1 cellular context compared by ENCODE assay signal in genomic region chr16:89093602-89094251, GRCh38.
TF ChIP-seq lines count a peak whose summit lies in the region.

Gene ACSF3, plus strand, starts transcription at chr16:89093852. Its CDS starts 6,830 bp downstream, at chr16:89100682.

TF ChIP-seq in HepG2, 621 proteins besides CTCF, POLR2A, EP300 and RAD21 (continued from another document and continues in another):
- TF ChIP-seq HMGXB3 (CRISPR knock-in tag; IDR thresholded peaks at IDR 0.05; ENCODE audit: borderline replicate concordance) (no peak), CENPT (CRISPR knock-in tag; IDR thresholded peaks at IDR 0.05; ENCODE audit: low read depth) (peak; percentile 96), RNF219 (CRISPR knock-in tag; IDR thresholded peaks at IDR 0.05) (no peak; the same call in 1 of the 2 replicates), TFDP1 (CRISPR knock-in tag; IDR thresholded peaks at IDR 0.05; ENCODE audit: borderline replicate concordance) (peak; percentile 79; the same call in 1 of the 2 replicates), ZNF354B (CRISPR knock-in tag; IDR thresholded peaks at IDR 0.05) (no peak), MAZ (IDR thresholded peaks at IDR 0.05; ENCODE audit: borderline replicate concordance, low read depth, low read length) (peak; percentile 65), MAZ (CRISPR knock-in tag; IDR thresholded peaks at IDR 0.05; ENCODE audit: low read depth) (peak; percentile 90), SP5 (CRISPR knock-in tag; IDR thresholded peaks at IDR 0.05; ENCODE audit: borderline replicate concordance, low read depth) (no peak), BRCA1 (CRISPR knock-in tag; IDR thresholded peaks at IDR 0.05) (no peak), ZNF788 (CRISPR knock-in tag; IDR thresholded peaks at IDR 0.05; ENCODE audit: borderline replicate concordance) (no peak), IRF2 (CRISPR knock-in tag; IDR thresholded peaks at IDR 0.05) (no peak), PAWR (CRISPR knock-in tag; IDR thresholded peaks at IDR 0.05; ENCODE audit: borderline replicate concordance) (no peak), MTERF4 (CRISPR knock-in tag; IDR thresholded peaks at IDR 0.05) (no peak), KLF12 (CRISPR knock-in tag; IDR thresholded peaks at IDR 0.05; ENCODE audit: borderline replicate concordance) (peak; percentile 92; the same call in 1 of the 2 replicates), RNF2 (conservative IDR thresholded peaks at IDR 0.05; ENCODE audit: low read depth) (peak; percentile 77; the same call in 1 of the 2 replicates), TOPORS (CRISPR knock-in tag; IDR thresholded peaks at IDR 0.05) (peak; percentile 97), ZNF615 (CRISPR knock-in tag; IDR thresholded peaks at IDR 0.05; ENCODE audit: borderline replicate concordance) (no peak), ZFAT (CRISPR knock-in tag; conservative IDR thresholded peaks at IDR 0.05) (no peak), NR1H2 (CRISPR knock-in tag; IDR thresholded peaks at IDR 0.05; ENCODE audit: borderline replicate concordance, low read depth) (no peak), ZNF724P (CRISPR knock-in tag; IDR thresholded peaks at IDR 0.05; ENCODE audit: borderline replicate concordance) (no peak), GATAD2A (CRISPR knock-in tag; IDR thresholded peaks at IDR 0.05) (no peak), ZNF280B (CRISPR knock-in tag; IDR thresholded peaks at IDR 0.05; ENCODE audit: borderline replicate concordance) (0 out of 2 replicates have a peak, but pooled peaks have one; percentile 68), SAP130 (CRISPR knock-in tag; IDR thresholded peaks at IDR 0.05; ENCODE audit: low read depth) (peak; percentile 67), PHF5A (CRISPR knock-in tag; IDR thresholded peaks at IDR 0.05; ENCODE audit: low read depth, unreplicated experiment) (no peak), ZNF281 (CRISPR knock-in tag; IDR thresholded peaks at IDR 0.05; ENCODE audit: borderline replicate concordance) (peak; percentile 50; the same call in 1 of the 2 replicates), ZNF670 (CRISPR knock-in tag; IDR thresholded peaks at IDR 0.05; ENCODE audit: borderline replicate concordance) (no peak), SNAPC4 (CRISPR knock-in tag; IDR thresholded peaks at IDR 0.05) (no peak), ZNF276 (CRISPR knock-in tag; IDR thresholded peaks at IDR 0.05; ENCODE audit: low read depth) (peak; percentile 55; the same call in 1 of the 2 replicates), RXRB (CRISPR knock-in tag; IDR thresholded peaks at IDR 0.05; ENCODE audit: borderline replicate concordance) (no peak), RBM22 (optimal IDR thresholded peaks at IDR 0.05; ENCODE audit: low read length) (no peak), TFDP2 (CRISPR knock-in tag; IDR thresholded peaks at IDR 0.05) (0 out of 2 replicates have a peak, but pooled peaks have one; percentile 34), ZNF782 (CRISPR knock-in tag; IDR thresholded peaks at IDR 0.05; ENCODE audit: borderline replicate concordance) (no peak), FLYWCH1 (CRISPR knock-in tag; IDR thresholded peaks at IDR 0.05) (peak; percentile 84; the same call in 1 of the 2 replicates), FOXK1 (CRISPR knock-in tag; IDR thresholded peaks at IDR 0.05; ENCODE audit: borderline replicate concordance, low read depth) (no peak)
